Comparison of ENCODE assay signal across 7 cellular contexts in genomic region chr5:147403659-147404640, GRCh38.
DNase-seq lines count a peak whose midpoint lies in the region; ATAC-seq and TF ChIP-seq lines count a peak whose summit lies in the region.

No MANE protein-coding gene starts in this region.

- CTCF ChIA-PET in SK-N-SH (lab: Yijun Ruan, JAX), result interaction anchor here (1.0 to 5.2 kb wide), 2 partner anchors 12 to 50 kb away, joined by 3 to 23 read pairs; no protein-coding TSS in a partner anchor

- peaks cover 22 to 31% of the 10 kb centered on the region in 2 experiments for H3K4me1 ChIP-seq in SK-N-SH (ENCODE audit: control insufficient read depth in 1 of 2, insufficient read depth in 2 of 2, low read depth in 1 of 2, low read length in 1 of 2)

- no peak for DNase-seq in SK-N-SH
- DNase-seq in glomerular visceral epithelial cell (ENCODE audit: extremely low spot score), result peak; percentile 94
- no peak for DNase-seq in stimulated activated effector memory CD8-positive, alpha-beta T cell treated with anti-CD3 and anti-CD28 coated beads, Interleukin-12 subunit alpha, Interleukin-12 subunit beta, amount 100 ng/mL, for 72 hours (ENCODE audit: low spot score in 2 of 2)
- no peak for DNase-seq in activated naive CD4-positive, alpha-beta T cell treated with anti-CD3 and anti-CD28 coated beads, Interleukin-2, amount 50 U/mL, for 16 hours
- DNase-seq in NCI-H524 (lab: John Stamatoyannopoulos, UW), result no peak

- H2AFZ ChIP-seq in SK-N-SH (ENCODE audit: low read depth), result 0 out of 2 replicates have a peak overlapping the region, but pooled peaks have one; percentile 23

- peak in 1 of 2 experiments; percentile 61; a peak in 1 of 4 replicates for TF ChIP-seq EP300 in SK-N-SH (IDR thresholded peaks at IDR 0.05; ENCODE audit: borderline replicate concordance in 1 of 2, low read depth in 1 of 2, low read length in 1 of 2)

- H3K27me3 ChIP-seq in SK-N-SH (ENCODE audit: insufficient read depth), result no peaks in the 10 kb centered on the region

- peaks cover 38% of the 10 kb centered on the region for H3F3A ChIP-seq in SK-N-SH (replicated peaks; ENCODE audit: insufficient read depth)

- H3K79me2 ChIP-seq in SK-N-SH (ENCODE audit: insufficient read depth), result no peaks in the 10 kb centered on the region

- H3K9me3 Mint-ChIP-seq in stimulated activated effector memory CD8-positive, alpha-beta T cell treated with anti-CD3 and anti-CD28 coated beads, Interleukin-12 subunit alpha, Interleukin-12 subunit beta, amount 100 ng/mL, for 72 hours, result no peaks in the 10 kb centered on the region

- no peaks in the 10 kb centered on the region for H3K4me1 Mint-ChIP-seq in stimulated activated effector memory CD8-positive, alpha-beta T cell treated with anti-CD3 and anti-CD28 coated beads, Interleukin-12 subunit alpha, Interleukin-12 subunit beta, amount 100 ng/mL, for 72 hours

- H3K4me3 ChIP-seq in SK-N-SH (ENCODE audit: low read depth in 2 of 2, low read length in 1 of 2), result peak overlapping the region in 1 of 2 experiments; percentile 32; a peak in 2 of 4 replicates

- H3K27ac ChIP-seq in SK-N-SH (ENCODE audit: low read depth in 2 of 2, low read length in 1 of 2), result peak overlapping the region; percentile 60 to 99

- no peaks in the 10 kb centered on the region for H3K9me2 ChIP-seq in SK-N-SH

- POLR2A ChIA-PET in SK-N-SH (lab: Yijun Ruan, JAX), result no interaction called here

- H3K9me3 ChIP-seq in SK-N-SH, result no peaks in the 10 kb centered on the region

- no peak overlapping the region for H3K27ac Mint-ChIP-seq in stimulated activated effector memory CD8-positive, alpha-beta T cell treated with anti-CD3 and anti-CD28 coated beads, Interleukin-12 subunit alpha, Interleukin-12 subunit beta, amount 100 ng/mL, for 72 hours

- TF ChIP-seq CTCF in SK-N-SH (IDR thresholded peaks at IDR 0.05), result no peak

- no peak overlapping the region for H3K4me3 Mint-ChIP-seq in stimulated activated effector memory CD8-positive, alpha-beta T cell treated with anti-CD3 and anti-CD28 coated beads, Interleukin-12 subunit alpha, Interleukin-12 subunit beta, amount 100 ng/mL, for 72 hours

- no peak for TF ChIP-seq RAD21 in SK-N-SH (IDR thresholded peaks at IDR 0.05; ENCODE audit: low read length)

- WGBS in SK-N-SH (ENCODE audit: low lambda C conversion rate), result 41% methylated on average over 14 of the region's 15 CpGs

- peaks cover 59 to 80% of the 10 kb centered on the region in 2 experiments for H3K36me3 ChIP-seq in SK-N-SH (replicated peaks in 1 of 2; ENCODE audit: control insufficient read depth in 1 of 2, insufficient read depth in 2 of 2, low read length in 1 of 2)

- no peaks in the 10 kb centered on the region; the same call in 1 of the 2 replicates for H4K20me1 ChIP-seq in SK-N-SH (ENCODE audit: insufficient read depth)

- ATAC-seq in GM19324 (IDR thresholded peaks at IDR 0.05; ENCODE audit: low FRiP score, unreplicated experiment) (peak; percentile 93), HG03097 (IDR thresholded peaks at IDR 0.05; ENCODE audit: low FRiP score, unreplicated experiment) (peak; percentile 99)
- peak; percentile 64 for ATAC-seq in stimulated activated effector memory CD8-positive, alpha-beta T cell treated with anti-CD3 and anti-CD28 coated beads, Interleukin-12 subunit alpha, Interleukin-12 subunit beta, amount 100 ng/mL, for 72 hours

- peak overlapping the region; percentile 62 for H3K4me2 ChIP-seq in SK-N-SH

- peak overlapping the region; percentile 70 for H3K9ac ChIP-seq in SK-N-SH

- no peaks in the 10 kb centered on the region for H3K36me3 Mint-ChIP-seq in stimulated activated effector memory CD8-positive, alpha-beta T cell treated with anti-CD3 and anti-CD28 coated beads, Interleukin-12 subunit alpha, Interleukin-12 subunit beta, amount 100 ng/mL, for 72 hours

TF ChIP-seq in SK-N-SH, 30 proteins besides CTCF, POLR2A, EP300 and RAD21 (continues in another document):
- peak; percentile 93 for TF ChIP-seq MAX (IDR thresholded peaks at IDR 0.05; ENCODE audit: low read depth)
- TF ChIP-seq SMC3 (IDR thresholded peaks at IDR 0.05; ENCODE audit: low read depth, low read length), result no peak
- TF ChIP-seq RFX5 (IDR thresholded peaks at IDR 0.05; ENCODE audit: low read length), result no peak
- peak; percentile 60; the same call in 1 of the 2 replicates for TF ChIP-seq POLR2AphosphoS5 (IDR thresholded peaks at IDR 0.05; ENCODE audit: low read depth, low read length)
- peak; percentile 99 for TF ChIP-seq MEF2A (IDR thresholded peaks at IDR 0.05; ENCODE audit: borderline replicate concordance, low read depth)
- TF ChIP-seq RCOR1 (IDR thresholded peaks at IDR 0.05; ENCODE audit: low read length), result no peak
- TF ChIP-seq ZBTB33 (IDR thresholded peaks at IDR 0.05; ENCODE audit: borderline replicate concordance, low read depth), result peak; percentile 38; the same call in 1 of the 2 replicates
- TF ChIP-seq TEAD4 (IDR thresholded peaks at IDR 0.05; ENCODE audit: borderline replicate concordance, insufficient read depth), result peak; percentile 65
- TF ChIP-seq FOXJ3 (CRISPR knock-in tag; IDR thresholded peaks at IDR 0.05), result no peak
- TF ChIP-seq SIN3A (IDR thresholded peaks at IDR 0.05; ENCODE audit: borderline replicate concordance, low read depth, low read length), result no peak
- no peak; the same call in 1 of the 2 replicates for TF ChIP-seq TAF1 (IDR thresholded peaks at IDR 0.05; ENCODE audit: borderline replicate concordance, low read depth, low read length)
- no peak for TF ChIP-seq MXI1 (IDR thresholded peaks at IDR 0.05; ENCODE audit: low read depth, low read length)
- TF ChIP-seq EZH2phosphoT487 (IDR thresholded peaks at IDR 0.05; ENCODE audit: borderline replicate concordance, low read depth), result no peak
- no peak for TF ChIP-seq GATA2 (CRISPR knock-in tag; IDR thresholded peaks at IDR 0.05)
- TF ChIP-seq RXRA (IDR thresholded peaks at IDR 0.05; ENCODE audit: borderline replicate concordance, low read depth), result peak; percentile 52; the same call in 1 of the 2 replicates
- no peak for TF ChIP-seq FOXM1 (IDR thresholded peaks at IDR 0.05; ENCODE audit: low read depth)
- peak; percentile 89 for TF ChIP-seq TCF12 (IDR thresholded peaks at IDR 0.05)
- TF ChIP-seq IRF3 (IDR thresholded peaks at IDR 0.05; ENCODE audit: low read depth, low read length), result no peak
- TF ChIP-seq REST (IDR thresholded peaks at IDR 0.05; ENCODE audit: low read depth, low read length), result 0 out of 2 replicates have a peak, but pooled peaks have one; percentile 45
- peak; percentile 85 for TF ChIP-seq JUND (IDR thresholded peaks at IDR 0.05)
- TF ChIP-seq ELF1 (IDR thresholded peaks at IDR 0.05), result no peak
- peak; percentile 47; the same call in 1 of the 2 replicates for TF ChIP-seq YY1 (IDR thresholded peaks at IDR 0.05; ENCODE audit: low read depth)
